27 cellular contexts compared by ENCODE assay signal in genomic region chrX:20233336-20233735, GRCh38.
"Had no signal": no experiment of that assay in that cellular context is flagged by ENCODE, and none has a peak within 500 bp of the region (broad histone marks: within the 10 kb centered on the region; RNA-seq: fewer than 3 reads in every experiment).

No MANE protein-coding gene starts in this region.

- H3K27ac ChIP-seq: ascending aorta, breast epithelium, cardiac muscle cell, foreskin keratinocyte, gastrocnemius medialis, heart right ventricle, hepatocyte had no signal

- ATAC-seq: activated CD4-positive, alpha-beta T cell treated with anti-CD3 and anti-CD28 coated beads for 36 hours; activated naive CD4-positive, alpha-beta T cell treated with anti-CD3 and anti-CD28 coated beads, Interleukin-2, amount 50 U/mL, for 72 hours; activated T-cell treated with anti-CD3 and anti-CD28 coated beads, Interleukin-2, amount 50 U/mL, for 72 hours; esophagus mucosa; foreskin keratinocyte; gastrocnemius medialis; heart right ventricle had no signal

- H3K4me1 ChIP-seq: ascending aorta, breast epithelium, gastrocnemius medialis, heart right ventricle had no signal

- H3K27me3 Mint-ChIP-seq: activated CD4-positive, alpha-beta memory T cell treated with anti-CD3 and anti-CD28 coated beads for 36 hours; activated CD4-positive, alpha-beta T cell treated with anti-CD3 and anti-CD28 coated beads for 36 hours; activated CD4-positive, alpha-beta T cell treated with anti-CD3 and anti-CD28 coated beads, Interleukin-2, amount 10 ng/mL, durations not matched to agents 24 days and 14 days; activated naive CD8-positive, alpha-beta T cell treated with anti-CD3 and anti-CD28 coated beads, Interleukin-2, amount 10 ng/mL, durations not matched to agents 7 days and 5 days had no signal

- H3K9me3 ChIP-seq: gastrocnemius medialis had no signal

- H3K4me3 ChIP-seq: ascending aorta, breast epithelium, cardiac muscle cell, gastrocnemius medialis, heart right ventricle, hepatocyte had no signal

- H3K27me3 ChIP-seq: ascending aorta, cardiac muscle cell, foreskin keratinocyte, gastrocnemius medialis, hepatocyte had no signal

- DNase-seq: activated CD4-positive, alpha-beta memory T cell treated with anti-CD3 and anti-CD28 coated beads for 36 hours; activated CD4-positive, alpha-beta T cell treated with anti-CD3 and anti-CD28 coated beads for 36 hours; activated CD4-positive, alpha-beta T cell treated with anti-CD3 and anti-CD28 coated beads, Interleukin-2, amount 10 ng/mL, durations not matched to agents 24 days and 14 days; activated CD4-positive, CD25-positive, alpha-beta regulatory T cell; activated CD4-positive, CD25-positive, alpha-beta regulatory T cell treated with anti-CD3 and anti-CD28 coated beads, Interleukin-2, amount 50 U/mL, for 72 hours; activated CD8-positive, alpha-beta memory T cell treated with anti-CD3 and anti-CD28 coated beads, Interleukin-2, amount 50 U/mL, for 48 hours; activated gamma-delta T cell; activated naive CD4-positive, alpha-beta T cell treated with Interleukin-2 at 50 U/mL for 16 hours; activated naive CD8-positive, alpha-beta T cell treated with anti-CD3 and anti-CD28 coated beads, Interleukin-2, amount 10 ng/mL, durations not matched to agents 7 days and 5 days; activated T-cell treated with anti-CD3 and anti-CD28 coated beads for 4 hours; activated T-cell treated with anti-CD3 and anti-CD28 coated beads, Interleukin-2, amount 50 U/mL, for 24 hours; activated T-cell treated with anti-CD3 and anti-CD28 coated beads, Interleukin-2, amount 50 U/mL, for 72 hours; central memory CD4-positive, alpha-beta T cell; cortex of kidney; dermis blood vessel endothelial cell; effector CD4-positive, alpha-beta T cell; foreskin keratinocyte; gastrocnemius medialis; heart right ventricle; T-helper 2 cell had no signal

- H3K9me3 Mint-ChIP-seq: activated CD4-positive, alpha-beta T cell treated with anti-CD3 and anti-CD28 coated beads, Interleukin-2, amount 10 ng/mL, durations not matched to agents 24 days and 14 days; activated naive CD4-positive, alpha-beta T cell treated with anti-CD3 and anti-CD28 coated beads, Interleukin-2, amount 50 U/mL, for 72 hours had no signal

- H3K4me1 Mint-ChIP-seq: brain had no signal

- H3K4me3 Mint-ChIP-seq: activated CD4-positive, alpha-beta memory T cell treated with anti-CD3 and anti-CD28 coated beads for 36 hours; activated CD4-positive, alpha-beta T cell treated with anti-CD3 and anti-CD28 coated beads for 36 hours; activated CD4-positive, alpha-beta T cell treated with anti-CD3 and anti-CD28 coated beads, Interleukin-2, amount 10 ng/mL, durations not matched to agents 24 days and 14 days; activated naive CD8-positive, alpha-beta T cell treated with anti-CD3 and anti-CD28 coated beads, Interleukin-2, amount 10 ng/mL, durations not matched to agents 7 days and 5 days; activated T-cell treated with anti-CD3 and anti-CD28 coated beads, Interleukin-2, amount 50 U/mL, for 24 hours; activated T-cell treated with anti-CD3 and anti-CD28 coated beads, Interleukin-2, amount 50 U/mL, for 72 hours; brain had no signal

- H3K4me2 ChIP-seq: hepatocyte had no signal

- H3K36me3 ChIP-seq: breast epithelium, cardiac muscle cell had no signal

- H3K27ac Mint-ChIP-seq: activated CD4-positive, alpha-beta memory T cell treated with anti-CD3 and anti-CD28 coated beads for 36 hours; activated CD4-positive, alpha-beta T cell treated with anti-CD3 and anti-CD28 coated beads for 36 hours; activated CD4-positive, alpha-beta T cell treated with anti-CD3 and anti-CD28 coated beads, Interleukin-2, amount 10 ng/mL, durations not matched to agents 24 days and 14 days; activated naive CD4-positive, alpha-beta T cell treated with anti-CD3 and anti-CD28 coated beads, Interleukin-2, amount 50 U/mL, for 72 hours; activated naive CD8-positive, alpha-beta T cell treated with anti-CD3 and anti-CD28 coated beads, Interleukin-2, amount 10 ng/mL, durations not matched to agents 7 days and 5 days; activated T-cell treated with anti-CD3 and anti-CD28 coated beads, Interleukin-2, amount 50 U/mL, for 24 hours; activated T-cell treated with anti-CD3 and anti-CD28 coated beads, Interleukin-2, amount 50 U/mL, for 72 hours; brain had no signal
